In genomic region chr1:145845514-145846161, GRCh38 we compare ENCODE assay signal across 8 cellular contexts. TPM values are rescaled to one million over a fixed set of nuclear protein-coding genes. Genes with fewer than 3 reads are reported as not detected.
DNase-seq lines count a peak whose midpoint lies in the region; ATAC-seq, FAIRE-seq and TF ChIP-seq lines count a peak whose summit lies in the region.

NUDT17 (plus strand) TSS chr1:145845630; CDS start chr1:145845641, 11 bp downstream.

- CTCF ChIA-PET in PC-9 (lab: Charles Lee): interaction anchor here (0.6 to 2.7 kb wide), 10 partner anchors 14 to 134 kb away, joined by 3 to 16 read pairs (median 4); partner anchors contain the start of genes PIAS3 and RBM8A

- TSS peak; percentile 2 for BruUV-seq in PC-9 (replicated peaks; lab: Mats Ljungman, UMichigan)

- POLR2A ChIA-PET in PC-9 (lab: Charles Lee; ENCODE audit: unreplicated experiment): interaction anchor here (0.6 to 0.9 kb wide), 5 partner anchors 22 to 65 kb away, joined by 3 to 6 read pairs (median 5); partner anchors contain the start of genes POLR3C and RNF115

- ATAC-seq in GM19452 (IDR thresholded peaks at IDR 0.05; ENCODE audit: unreplicated experiment): peak; percentile 59

- H3K9me3 ChIP-seq in PC-9 (ENCODE audit: insufficient read depth, low read depth): no peaks in the 10 kb centered on the region

- no peak within 1 kb of the TSS for H3K27ac ChIP-seq in PC-9

- peaks cover 20% of the 10 kb centered on the region; the same call in 1 of the 2 replicates for H3K36me3 ChIP-seq in PC-9 (ENCODE audit: low read depth)

- H3K4me3 Mint-ChIP-seq in nephron: no peak within 1 kb of the TSS
- no peak within 1 kb of the TSS for H3K4me3 Mint-ChIP-seq in stimulated activated naive CD8-positive, alpha-beta T cell treated with anti-CD3 and anti-CD28 coated beads, Interleukin-15, Interleukin-2, amounts not matched to agents 100 ng/mL and 50 ng/mL, for 24 hours

- peak within 1 kb of the TSS; percentile 90 for H3K4me2 ChIP-seq in PC-9

- no peaks in the 10 kb centered on the region for H3K9me2 ChIP-seq in PC-9 (ENCODE audit: insufficient read depth)

- TF ChIP-seq CTCF in PC-9 (conservative IDR thresholded peaks at IDR 0.05): peak; percentile 92
- TF ChIP-seq CTCF in fibroblast of mammary gland (conservative IDR thresholded peaks at IDR 0.05; ENCODE audit: control insufficient read depth, insufficient read depth, low read depth, low read length): peak; percentile 78
- TF ChIP-seq CTCF in nephron (IDR thresholded peaks at IDR 0.05; ENCODE audit: unreplicated experiment in 3 of 3): peak; percentile 95 to 97 (median 96)

- H3K79me2 ChIP-seq in PC-9 (ENCODE audit: low read depth): no peaks in the 10 kb centered on the region

- no peaks in the 10 kb centered on the region for H4K20me1 ChIP-seq in PC-9 (ENCODE audit: insufficient read depth)

- H2AFZ ChIP-seq in PC-9: peak within 1 kb of the TSS; percentile 83

- peaks cover 45% of the 10 kb centered on the region for H3K36me3 Mint-ChIP-seq in nephron (ENCODE audit: low read depth)
- H3K36me3 Mint-ChIP-seq in stimulated activated naive CD8-positive, alpha-beta T cell treated with anti-CD3 and anti-CD28 coated beads, Interleukin-15, Interleukin-2, amounts not matched to agents 100 ng/mL and 50 ng/mL, for 24 hours (ENCODE audit: low read depth): peaks cover 25% of the 10 kb centered on the region

- H3K27me3 Mint-ChIP-seq in nephron (ENCODE audit: low read depth): no peaks in the 10 kb centered on the region
- H3K27me3 Mint-ChIP-seq in stimulated activated naive CD8-positive, alpha-beta T cell treated with anti-CD3 and anti-CD28 coated beads, Interleukin-15, Interleukin-2, amounts not matched to agents 100 ng/mL and 50 ng/mL, for 24 hours: no peaks in the 10 kb centered on the region

- peaks cover 3% of the 10 kb centered on the region; the same call in 1 of the 2 replicates for H3K4me1 ChIP-seq in PC-9 (replicated peaks; ENCODE audit: insufficient read depth)

- intact Hi-C loops in PC-9 (cut with micrococcal nuclease; ENCODE audit: unreplicated experiment): loop anchor here (1.0 to 5.0 kb wide), 3 partner anchors 47 to 167 kb away; partner anchors contain the start of gene ITGA10

- FAIRE-seq in HTR-8/SVneo (lab: Jason Lieb, UNC): no peak

- peak within 1 kb of the TSS in 1 of 3 experiments; percentile 78 for H3K27ac Mint-ChIP-seq in nephron
- peak within 1 kb of the TSS; percentile 76 for H3K27ac Mint-ChIP-seq in stimulated activated naive CD8-positive, alpha-beta T cell treated with anti-CD3 and anti-CD28 coated beads, Interleukin-15, Interleukin-2, amounts not matched to agents 100 ng/mL and 50 ng/mL, for 24 hours

- peaks cover 5% of the 10 kb centered on the region for H3K4me1 Mint-ChIP-seq in nephron
- H3K4me1 Mint-ChIP-seq in stimulated activated naive CD8-positive, alpha-beta T cell treated with anti-CD3 and anti-CD28 coated beads, Interleukin-15, Interleukin-2, amounts not matched to agents 100 ng/mL and 50 ng/mL, for 24 hours (ENCODE audit: low read depth): peaks cover 6% of the 10 kb centered on the region

- no peaks in the 10 kb centered on the region for H3K27me3 ChIP-seq in PC-9 (ENCODE audit: insufficient read depth, low read depth)

- H3F3A ChIP-seq in PC-9 (ENCODE audit: insufficient read depth, low read depth): peaks cover 40% of the 10 kb centered on the region; the same call in 1 of the 2 replicates

- H3K4me3 ChIP-seq in PC-9 (peak within 1 kb of the TSS; percentile 63), fibroblast of mammary gland (ENCODE audit: control insufficient read depth, low read depth, low read length) (peak within 1 kb of the TSS; percentile 59)

- DNase-seq in COR-L47 (lab: John Stamatoyannopoulos, UW) (peak; percentile 64), HTR-8/SVneo (ENCODE audit: insufficient read length, low spot score) (peak; percentile 83), PC-9 (peak; percentile 48 to 67), fibroblast of mammary gland (ENCODE audit: low read depth) (peak; percentile 70)
- DNase-seq in activated T-cell treated with anti-CD3 and anti-CD28 coated beads, Interleukin-2, amount 50 U/mL, for 48 hours: peak; percentile 84 to 86

- H3K9me3 Mint-ChIP-seq in nephron: no peaks in the 10 kb centered on the region
- H3K9me3 Mint-ChIP-seq in stimulated activated naive CD8-positive, alpha-beta T cell treated with anti-CD3 and anti-CD28 coated beads, Interleukin-15, Interleukin-2, amounts not matched to agents 100 ng/mL and 50 ng/mL, for 24 hours: no peaks in the 10 kb centered on the region

RNA-seq across cellular contexts. Expression of gene NUDT17, which starts in this region (rescaled TPM):
- total RNA-seq in PC-9 (2021): 1.0 and 1.5 TPM in 2 replicates
